15 cellular contexts compared by ENCODE assay signal in genomic region chr15:83372434-83372873, GRCh38.
DNase-seq lines count a peak whose midpoint lies in the region; ATAC-seq, FAIRE-seq and TF ChIP-seq lines count a peak whose summit lies in the region.
"Had no signal": no experiment of that assay in that cellular context is flagged by ENCODE, and none has a peak within 500 bp of the region (broad histone marks: within the 10 kb centered on the region; RNA-seq: fewer than 3 reads in every experiment).

No MANE protein-coding gene starts in this region.

- TF ChIP-seq CTCF in type B pancreatic cell (conservative IDR thresholded peaks at IDR 0.05) (no peak), left lung (IDR thresholded peaks at IDR 0.05) (no peak)

- TF ChIP-seq POLR2A in H54 (IDR thresholded peaks at IDR 0.05; ENCODE audit: low read depth, low read length) = no peak

- no peak for ATAC-seq in left lung
- ATAC-seq in GM18517 (IDR thresholded peaks at IDR 0.05; ENCODE audit: unreplicated experiment) = no peak
- ATAC-seq: activated T-helper 17 cell treated with anti-CD3 and anti-CD28 coated beads, Interleukin-2, amount 50 U/mL, for 72 hours had no signal

- peak overlapping the region; percentile 14 for H3K4me3 Mint-ChIP-seq in type B pancreatic cell
- H3K4me3 Mint-ChIP-seq: activated T-helper 17 cell treated with anti-CD3 and anti-CD28 coated beads, Interleukin-2, amount 50 U/mL, for 72 hours had no signal

- no peak for FAIRE-seq in H54 (lab: Jason Lieb, UNC)
- FAIRE-seq: GM12892, small intestine had no signal

- no peaks in the 10 kb centered on the region for H3K9me3 Mint-ChIP-seq in type B pancreatic cell
- H3K9me3 Mint-ChIP-seq: activated T-helper 17 cell treated with anti-CD3 and anti-CD28 coated beads, Interleukin-2, amount 50 U/mL, for 72 hours had no signal

- peak overlapping the region; percentile 56 for H3K27ac Mint-ChIP-seq in type B pancreatic cell
- H3K27ac Mint-ChIP-seq: activated T-helper 17 cell treated with anti-CD3 and anti-CD28 coated beads, Interleukin-2, amount 50 U/mL, for 72 hours had no signal

- peaks cover 7% of the 10 kb centered on the region for H3K4me1 Mint-ChIP-seq in type B pancreatic cell (ENCODE audit: unreplicated experiment)
- H3K4me1 Mint-ChIP-seq: activated T-helper 17 cell treated with anti-CD3 and anti-CD28 coated beads, Interleukin-2, amount 50 U/mL, for 72 hours had no signal

- intact Hi-C loops in left lung (cut with DNase I) = no loop called here

- H3K27ac ChIP-seq in SJCRH30 = no peak overlapping the region
- H3K27ac ChIP-seq in left lung = no peak overlapping the region
- H3K27ac ChIP-seq: 22Rv1 had no signal

- H3K36me3 ChIP-seq in SJCRH30 = no peaks in the 10 kb centered on the region
- no peaks in the 10 kb centered on the region for H3K36me3 ChIP-seq in left lung

- H3K27me3 Mint-ChIP-seq in type B pancreatic cell = peaks cover 41% of the 10 kb centered on the region

- H3K27me3 ChIP-seq in SJCRH30 (peaks cover 27% of the 10 kb centered on the region), left lung (peaks cover 17 to 76% of the 10 kb centered on the region in 2 donors)

- H3K9me3 ChIP-seq in SJCRH30 (replicated peaks) (no peaks in the 10 kb centered on the region), left lung (no peaks in the 10 kb centered on the region)

- peak; percentile 8 for DNase-seq in NCI-H1694 treated with DMSO at 0.1 percent for 48 hours (lab: John Stamatoyannopoulos, UW)
- no peak for DNase-seq in NCI-H1694 (lab: John Stamatoyannopoulos, UW)
- peak; percentile 30 to 38 for DNase-seq in SJCRH30
- peak; percentile 22 for DNase-seq in iPS-NIHi7 (ENCODE audit: extremely low spot score)
- DNase-seq in type B pancreatic cell (ENCODE audit: extremely low spot score, unreplicated experiment) = no peak
- no peak for DNase-seq in left lung
- DNase-seq in H54 (ENCODE audit: insufficient read length, low spot score) = no peak
- DNase-seq: activated CD4-positive, alpha-beta T cell treated with anti-CD3 and anti-CD28 coated beads for 48 hours; NCI-H1092; NCI-H774; small intestine had no signal

- no peak overlapping the region for H3K4me3 ChIP-seq in SJCRH30
- H3K4me3 ChIP-seq in left lung = no peak overlapping the region

- H3K4me1 ChIP-seq in SJCRH30 (no peaks in the 10 kb centered on the region), left lung (no peaks in the 10 kb centered on the region)

- H3K36me3 Mint-ChIP-seq in type B pancreatic cell = no peaks in the 10 kb centered on the region

Comparison
In these comparisons a context has a peak if more than half of its experiments do, and no peak if none do; other contexts are left out.
1. DNase-seq: peak in NCI-H1694 treated with DMSO at 0.1 percent for 48 hours (single experiment), SJCRH30 (2 of 2) and iPS-NIHi7 (single experiment); none in NCI-H1694 (single experiment), type B pancreatic cell (single experiment), left lung (0 of 2) and H54 (single experiment).